Comparison of ENCODE assay signal across 21 cellular contexts in genomic region chr3:29100292-29100691, GRCh38.
"Had no signal": no experiment of that assay in that cellular context is flagged by ENCODE, and none has a peak within 500 bp of the region (broad histone marks: within the 10 kb centered on the region; RNA-seq: fewer than 3 reads in every experiment).

No MANE protein-coding gene starts in this region.

- H3K9me3 ChIP-seq: colonic mucosa, gastrocnemius medialis had no signal

- DNase-seq: activated CD4-positive, alpha-beta memory T cell treated with anti-CD3 and anti-CD28 coated beads for 36 hours; activated CD4-positive, alpha-beta T cell treated with anti-CD3 and anti-CD28 coated beads, Interleukin-2, amount 10 ng/mL, durations not matched to agents 24 days and 14 days; activated CD8-positive, alpha-beta memory T cell treated with anti-CD3 and anti-CD28 coated beads, Interleukin-2, amount 50 U/mL, for 48 hours; activated gamma-delta T cell; activated naive CD8-positive, alpha-beta T cell treated with anti-CD3 and anti-CD28 coated beads, Interleukin-2, amount 50 U/mL, for 24 hours; activated T-cell treated with anti-CD3 and anti-CD28 coated beads, Interleukin-2, amount 50 U/mL, for 24 hours; amygdala; colonic mucosa; effector CD8-positive, alpha-beta T cell; gastrocnemius medialis; glutamatergic neuron; islet precursor cell; left ventricle myocardium superior; small intestine; stimulated activated CD4-positive, alpha-beta T cell treated with anti-CD3 and anti-CD28 coated beads, Interleukin-4, amount 100 ng/mL, for 24 hours; T-helper 1 cell; tibial artery; upper lobe of right lung; WERI-Rb-1 had no signal

- H3K27ac ChIP-seq: colonic mucosa, gastrocnemius medialis, hepatocyte, suprapubic skin, tibial artery, upper lobe of right lung, WERI-Rb-1 had no signal

- H3K4me3 ChIP-seq: colonic mucosa, gastrocnemius medialis, hepatocyte, suprapubic skin, tibial artery, upper lobe of right lung had no signal

- H3K27me3 ChIP-seq: colonic mucosa, gastrocnemius medialis, hepatocyte, suprapubic skin, tibial artery, upper lobe of right lung had no signal

- H3K4me1 ChIP-seq: colonic mucosa, gastrocnemius medialis, suprapubic skin, tibial artery, upper lobe of right lung had no signal

- H3K36me3 ChIP-seq: colonic mucosa, gastrocnemius medialis, suprapubic skin, tibial artery, upper lobe of right lung, WERI-Rb-1 had no signal
